11 cellular contexts compared by ENCODE assay signal in the genomic region with DNA sequence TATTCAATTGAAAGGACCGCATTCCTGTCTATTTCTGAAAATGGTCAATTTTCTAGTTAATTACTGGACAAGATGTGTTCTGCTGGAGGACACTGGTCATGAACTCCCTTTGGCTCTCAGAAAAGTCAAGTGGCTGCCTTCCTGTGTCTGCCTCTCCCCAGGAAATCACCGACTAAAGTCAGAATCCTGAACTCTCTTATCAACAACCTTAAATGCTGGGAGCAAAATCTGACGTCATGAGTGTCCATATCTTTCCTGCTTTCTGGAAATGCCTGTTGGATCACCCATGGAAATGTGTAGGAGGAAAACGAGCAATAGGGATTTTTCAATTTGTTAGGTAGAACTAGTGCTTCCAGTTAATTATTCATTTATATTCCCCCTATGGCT.
"Had no signal": no experiment of that assay in that cellular context is flagged by ENCODE, and none has a peak within 500 bp of the region (broad histone marks: within the 10 kb centered on the region; RNA-seq: fewer than 3 reads in every experiment).

No MANE protein-coding gene starts in this region.

- H3K4me3 ChIP-seq: transverse colon had no signal

- H3K9me3 ChIP-seq: transverse colon had no signal

- ATAC-seq: naive thymus-derived CD4-positive, alpha-beta T cell; stimulated activated memory B cell treated with anti-CD40 and anti-IgM and Interleukin-4, amounts not matched to agents 10 μg/mL and 1 μg/mL and 100 μg/mL, for 72 hours had no signal

- H3K27ac ChIP-seq: brain microvascular endothelial cell, parathyroid adenoma had no signal

- DNase-seq: activated CD4-positive, alpha-beta T cell treated with anti-CD3 and anti-CD28 coated beads, Interleukin-2, amount 50 U/mL, for 4 hours; activated CD4-positive, CD25-positive, alpha-beta regulatory T cell treated with anti-CD3 and anti-CD28 coated beads, Interleukin-2, amount 50 U/mL, for 72 hours; activated effector memory CD4-positive, alpha-beta T cell treated with anti-CD3 and anti-CD28 coated beads, Interleukin-2, amount 50 U/mL, for 16 hours; activated T-cell treated with anti-CD3 and anti-CD28 coated beads, Interleukin-2, amount 50 U/mL, for 1 hour; brain microvascular endothelial cell; endodermal cell; naive thymus-derived CD4-positive, alpha-beta T cell; stimulated activated CD4-positive, alpha-beta T cell treated with anti-CD3 and anti-CD28 coated beads, Interleukin-1b, Interleukin-23, amount 100 ng/mL, for 48 hours; transverse colon had no signal

- H3K36me3 ChIP-seq: brain microvascular endothelial cell, transverse colon had no signal

- H3K27me3 ChIP-seq: brain microvascular endothelial cell, transverse colon had no signal
